Comparison of ENCODE assay signal across 8 cellular contexts in the genomic region with DNA sequence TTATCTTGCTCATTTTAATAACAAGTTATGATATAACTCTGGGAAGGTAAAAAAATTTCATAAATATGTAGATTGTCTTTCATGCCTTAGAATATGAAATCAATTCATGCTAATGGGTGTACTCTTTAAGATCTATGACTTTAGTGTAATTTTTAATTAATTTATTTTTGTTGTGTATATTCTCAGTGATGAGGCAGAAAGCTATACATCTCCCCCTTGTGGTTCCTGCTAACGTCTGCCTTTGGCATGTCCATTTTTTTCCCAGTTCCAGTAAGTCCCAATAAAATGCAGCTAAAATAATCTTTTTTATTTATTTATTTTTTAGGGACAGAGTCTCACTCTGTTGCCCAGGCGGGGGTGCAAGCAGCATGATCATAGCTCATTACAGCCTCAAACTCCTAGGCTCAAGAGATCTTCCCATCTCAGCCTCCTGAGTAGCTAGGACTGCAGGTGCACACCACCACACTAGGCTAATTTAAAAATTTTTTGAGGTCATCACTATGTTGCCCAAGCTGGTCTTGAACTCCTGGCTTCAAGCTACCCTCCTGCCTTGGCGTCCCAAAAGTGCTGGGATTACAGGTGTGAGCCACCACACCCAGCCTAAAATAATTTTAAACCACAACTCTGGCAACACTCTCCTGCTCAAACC. TPM values are rescaled to one million over a fixed set of nuclear protein-coding genes. Genes with fewer than 3 reads are reported as not detected.
DNase-seq lines count a peak whose midpoint lies in the region; ATAC-seq and TF ChIP-seq lines count a peak whose summit lies in the region.

No MANE protein-coding gene starts in this region.

- peaks cover 14% of the 10 kb centered on the region for H3K4me1 ChIP-seq in PC-3 (ENCODE audit: insufficient read depth, low read length)

- H3K36me3 ChIP-seq in PC-3 (ENCODE audit: low read depth, low read length), result no peaks in the 10 kb centered on the region

- H3K79me2 ChIP-seq in PC-3 (ENCODE audit: low read length), result peaks cover 17% of the 10 kb centered on the region

- H3K27me3 ChIP-seq in PC-3 (ENCODE audit: low read length), result no peaks in the 10 kb centered on the region

- no peak for DNase-seq in GM13976 (ENCODE audit: low spot score)
- peak; percentile 60 for DNase-seq in PC-3
- peak; percentile 50 for DNase-seq in fibroblast of mammary gland (ENCODE audit: low read depth)
- DNase-seq in NK-92 (lab: John Stamatoyannopoulos, UW; ENCODE audit: unreplicated experiment), result no peak

- intact Hi-C loops in PC-3 (cut with micrococcal nuclease), result loop anchor here (5.0 kb wide), 1 partner anchor 104 kb away; no protein-coding TSS in a partner anchor

- H3K9ac ChIP-seq in PC-3 (ENCODE audit: low read length), result no peak overlapping the region

- BruUV-seq in PC-3 (replicated peaks; lab: Mats Ljungman, UMichigan), result no TSS peak

- no peaks in the 10 kb centered on the region for H3K9me3 ChIP-seq in PC-3 (ENCODE audit: low read length)

- H3K4me2 ChIP-seq in PC-3 (ENCODE audit: low read length), result peak overlapping the region; percentile 33

- 0 out of 2 replicates have a peak, but pooled peaks cover 2% of the 10 kb centered on the region for H4K20me1 ChIP-seq in PC-3 (ENCODE audit: low read length)

- in situ Hi-C loops in GM13976 (cut with MboI; ENCODE audit: low sequenced_read_pairs, unreplicated experiment), result no loop called here

- peak overlapping the region; percentile 56 for H2AFZ ChIP-seq in PC-3 (ENCODE audit: low read length)

- TF ChIP-seq CTCF in 22Rv1 (IDR thresholded peaks at IDR 0.05) (peak; percentile 76), GM13976 (IDR thresholded peaks at IDR 0.05; ENCODE audit: borderline replicate concordance, control extremely low read depth, extremely low read depth, insufficient read depth, missing control alignments) (peak; percentile 32), PC-3 (conservative IDR thresholded peaks at IDR 0.05; ENCODE audit: low read depth, low read length) (peak; percentile 79), fibroblast of mammary gland (conservative IDR thresholded peaks at IDR 0.05; ENCODE audit: control insufficient read depth, insufficient read depth, low read depth, low read length) (peak; percentile 82)

- ATAC-seq in PC-3, result peak; percentile 10; the same call in 1 of the 2 replicates
- no peak for ATAC-seq in HG02763 (IDR thresholded peaks at IDR 0.05; ENCODE audit: unreplicated experiment)
- no peak for ATAC-seq in HG02938 (IDR thresholded peaks at IDR 0.05; ENCODE audit: unreplicated experiment)
- no peak for ATAC-seq in GM18909 (IDR thresholded peaks at IDR 0.05; ENCODE audit: poor library complexity, unreplicated experiment)

- POLR2A ChIA-PET in PC-3 (lab: Charles Lee; ENCODE audit: unreplicated experiment), result interaction anchor here (0.7 kb wide), 2 partner anchors 244 to 251 kb away, joined by 7 to 9 read pairs; no protein-coding TSS in a partner anchor

- no peak overlapping the region for H3K27ac ChIP-seq in 22Rv1
- H3K27ac ChIP-seq in PC-3 (ENCODE audit: low read length), result no peak overlapping the region

- no peaks in the 10 kb centered on the region for H3F3A ChIP-seq in PC-3 (ENCODE audit: low read length, unreplicated experiment)

- H3K4me3 ChIP-seq in PC-3 (ENCODE audit: low read length) (no peak overlapping the region), fibroblast of mammary gland (ENCODE audit: control insufficient read depth, low read depth, low read length) (no peak overlapping the region)

- CTCF ChIA-PET in PC-3 (lab: Charles Lee), result interaction anchor here (0.6 to 1.6 kb wide), 18 partner anchors 9 to 433 kb away, joined by 3 to 18 read pairs (median 4); no protein-coding TSS in a partner anchor

- no peaks in the 10 kb centered on the region for H3K9me2 ChIP-seq in PC-3 (replicated peaks; ENCODE audit: low read length)

RNA-seq across cellular contexts. Expression of a gene that starts 3.3 kb away (rescaled TPM):
- total RNA-seq in PC-3 (2014; rRNA removed), result 44.0 and 50.3 TPM in 2 replicates

RNA-seq across cellular contexts. Expression of a gene that starts 31.3 kb away (rescaled TPM):
- total RNA-seq in PC-3 (2014; rRNA removed), result 2.3 and 3.6 TPM in 2 replicates

RNA-seq across cellular contexts. Expression of a gene that starts 31.6 kb away (rescaled TPM):
- 2.9 and 4.3 TPM in 2 replicates for total RNA-seq in PC-3 (2014; rRNA removed)

Comparison
In these comparisons a context has a peak if more than half of its experiments do, and no peak if none do; other contexts are left out.
1. CTCF ChIP-seq: peak in every context shown above with its lines; median percentile 82 in fibroblast of mammary gland; 79 in PC-3; 76 in 22Rv1; 32 in GM13976.
2. DNase-seq: peak in PC-3 (single experiment) and fibroblast of mammary gland (single experiment); none in GM13976 (single experiment) and NK-92 (single experiment).